1 cellular context compared by ENCODE assay signal in the genomic region with DNA sequence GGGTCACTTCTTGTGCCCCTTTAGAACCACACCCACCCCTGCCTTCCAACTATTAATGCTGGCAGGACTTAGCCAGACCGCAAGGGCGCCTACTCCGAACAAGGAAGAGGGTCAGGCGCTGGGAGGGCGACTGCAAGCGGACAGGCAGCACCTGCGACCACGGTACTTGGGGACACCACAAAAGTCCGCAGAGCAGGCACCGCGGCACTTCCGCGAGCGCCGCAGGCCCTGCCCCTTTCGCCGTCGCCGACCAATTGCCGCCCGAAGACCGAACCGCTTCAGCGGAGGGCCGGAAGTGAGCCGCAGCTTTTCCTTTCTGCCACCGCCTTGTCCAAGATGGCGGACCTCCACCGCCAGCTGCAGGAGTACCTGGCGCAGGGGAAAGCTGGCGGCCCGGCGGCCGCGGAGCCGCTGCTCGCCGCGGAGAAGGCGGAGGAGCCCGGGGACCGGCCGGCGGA.
TF ChIP-seq lines count a peak whose summit lies in the region.

A gene with protein sequence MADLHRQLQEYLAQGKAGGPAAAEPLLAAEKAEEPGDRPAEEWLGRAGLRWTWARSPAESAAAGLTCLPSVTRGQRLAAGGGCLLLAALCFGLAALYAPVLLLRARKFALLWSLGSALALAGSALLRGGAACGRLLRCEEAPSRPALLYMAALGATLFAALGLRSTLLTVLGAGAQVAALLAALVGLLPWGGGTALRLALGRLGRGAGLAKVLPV (plus strand): TSS at position 305 of the 458 bp plus-strand sequence. CDS start 32 bp downstream, at position 337.

TF ChIP-seq in HepG2, 621 proteins besides CTCF, POLR2A, EP300 and RAD21 (continued from another document and continues in another):
- TF ChIP-seq, protein P1, sequence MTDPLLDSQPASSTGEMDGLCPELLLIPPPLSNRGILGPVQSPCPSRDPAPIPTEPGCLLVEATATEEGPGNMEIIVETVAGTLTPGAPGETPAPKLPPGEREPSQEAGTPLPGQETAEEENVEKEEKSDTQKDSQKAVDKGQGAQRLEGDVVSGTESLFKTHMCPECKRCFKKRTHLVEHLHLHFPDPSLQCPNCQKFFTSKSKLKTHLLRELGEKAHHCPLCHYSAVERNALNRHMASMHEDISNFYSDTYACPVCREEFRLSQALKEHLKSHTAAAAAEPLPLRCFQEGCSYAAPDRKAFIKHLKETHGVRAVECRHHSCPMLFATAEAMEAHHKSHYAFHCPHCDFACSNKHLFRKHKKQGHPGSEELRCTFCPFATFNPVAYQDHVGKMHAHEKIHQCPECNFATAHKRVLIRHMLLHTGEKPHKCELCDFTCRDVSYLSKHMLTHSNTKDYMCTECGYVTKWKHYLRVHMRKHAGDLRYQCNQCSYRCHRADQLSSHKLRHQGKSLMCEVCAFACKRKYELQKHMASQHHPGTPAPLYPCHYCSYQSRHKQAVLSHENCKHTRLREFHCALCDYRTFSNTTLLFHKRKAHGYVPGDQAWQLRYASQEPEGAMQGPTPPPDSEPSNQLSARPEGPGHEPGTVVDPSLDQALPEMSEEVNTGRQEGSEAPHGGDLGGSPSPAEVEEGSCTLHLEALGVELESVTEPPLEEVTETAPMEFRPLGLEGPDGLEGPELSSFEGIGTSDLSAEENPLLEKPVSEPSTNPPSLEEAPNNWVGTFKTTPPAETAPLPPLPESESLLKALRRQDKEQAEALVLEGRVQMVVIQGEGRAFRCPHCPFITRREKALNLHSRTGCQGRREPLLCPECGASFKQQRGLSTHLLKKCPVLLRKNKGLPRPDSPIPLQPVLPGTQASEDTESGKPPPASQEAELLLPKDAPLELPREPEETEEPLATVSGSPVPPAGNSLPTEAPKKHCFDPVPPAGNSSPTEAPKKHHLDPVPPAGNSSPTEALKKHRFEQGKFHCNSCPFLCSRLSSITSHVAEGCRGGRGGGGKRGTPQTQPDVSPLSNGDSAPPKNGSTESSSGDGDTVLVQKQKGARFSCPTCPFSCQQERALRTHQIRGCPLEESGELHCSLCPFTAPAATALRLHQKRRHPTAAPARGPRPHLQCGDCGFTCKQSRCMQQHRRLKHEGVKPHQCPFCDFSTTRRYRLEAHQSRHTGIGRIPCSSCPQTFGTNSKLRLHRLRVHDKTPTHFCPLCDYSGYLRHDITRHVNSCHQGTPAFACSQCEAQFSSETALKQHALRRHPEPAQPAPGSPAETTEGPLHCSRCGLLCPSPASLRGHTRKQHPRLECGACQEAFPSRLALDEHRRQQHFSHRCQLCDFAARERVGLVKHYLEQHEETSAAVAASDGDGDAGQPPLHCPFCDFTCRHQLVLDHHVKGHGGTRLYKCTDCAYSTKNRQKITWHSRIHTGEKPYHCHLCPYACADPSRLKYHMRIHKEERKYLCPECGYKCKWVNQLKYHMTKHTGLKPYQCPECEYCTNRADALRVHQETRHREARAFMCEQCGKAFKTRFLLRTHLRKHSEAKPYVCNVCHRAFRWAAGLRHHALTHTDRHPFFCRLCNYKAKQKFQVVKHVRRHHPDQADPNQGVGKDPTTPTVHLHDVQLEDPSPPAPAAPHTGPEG (CRISPR knock-in tag; IDR thresholded peaks at IDR 0.05): 0 out of 2 replicates have a peak, but pooled peaks have one; percentile 26
- TF ChIP-seq ZMYM4 (CRISPR knock-in tag; IDR thresholded peaks at IDR 0.05) (peak; percentile 73; the same call in 1 of the 2 replicates), ZNF777 (CRISPR knock-in tag; IDR thresholded peaks at IDR 0.05) (no peak), TMF1 (CRISPR knock-in tag; IDR thresholded peaks at IDR 0.05; ENCODE audit: low read depth) (peak; percentile 8), SNRNP70 (IDR thresholded peaks at IDR 0.05; ENCODE audit: low read depth, low read length) (no peak), KDM1A (CRISPR knock-in tag; IDR thresholded peaks at IDR 0.05) (0 out of 2 replicates have a peak, but pooled peaks have one; percentile 23), ZNF782 (CRISPR knock-in tag; IDR thresholded peaks at IDR 0.05; ENCODE audit: borderline replicate concordance) (peak; percentile 48; the same call in 1 of the 2 replicates), SIX1 (CRISPR knock-in tag; IDR thresholded peaks at IDR 0.05; ENCODE audit: borderline replicate concordance) (no peak), ZFP1 (CRISPR knock-in tag; IDR thresholded peaks at IDR 0.05) (peak; percentile 65; the same call in 1 of the 2 replicates), ZNF550 (CRISPR knock-in tag; IDR thresholded peaks at IDR 0.05; ENCODE audit: borderline replicate concordance) (peak; percentile 25; the same call in 1 of the 2 replicates), ZSCAN9 (CRISPR knock-in tag; IDR thresholded peaks at IDR 0.05; ENCODE audit: borderline replicate concordance) (peak; percentile 96), RBM39 (IDR thresholded peaks at IDR 0.05; ENCODE audit: low read depth, low read length, poor library complexity, severe bottlenecking) (peak; percentile 93), KLF15 (CRISPR knock-in tag; IDR thresholded peaks at IDR 0.05; ENCODE audit: borderline replicate concordance) (peak; percentile 88; the same call in 1 of the 2 replicates), REL (CRISPR knock-in tag; conservative IDR thresholded peaks at IDR 0.05) (no peak; the same call in 1 of the 2 replicates), PRMT3 (CRISPR knock-in tag; IDR thresholded peaks at IDR 0.05; ENCODE audit: borderline replicate concordance, low read depth) (no peak), NFATC3 (CRISPR knock-in tag; IDR thresholded peaks at IDR 0.05) (no peak), ZNF138 (CRISPR knock-in tag; IDR thresholded peaks at IDR 0.05; ENCODE audit: low read depth) (no peak), THAP11 (CRISPR knock-in tag; IDR thresholded peaks at IDR 0.05) (peak; percentile 87), ERF (CRISPR knock-in tag; IDR thresholded peaks at IDR 0.05) (no peak), ELF4 (CRISPR knock-in tag; IDR thresholded peaks at IDR 0.05; ENCODE audit: borderline replicate concordance) (peak; percentile 68; the same call in 1 of the 2 replicates), JUNB (CRISPR knock-in tag; IDR thresholded peaks at IDR 0.05; ENCODE audit: borderline replicate concordance) (no peak), ZNF670 (CRISPR knock-in tag; IDR thresholded peaks at IDR 0.05; ENCODE audit: borderline replicate concordance) (no peak), RAD51 (IDR thresholded peaks at IDR 0.05; ENCODE audit: borderline replicate concordance) (no peak), CBX5 (CRISPR knock-in tag; IDR thresholded peaks at IDR 0.05; ENCODE audit: borderline replicate concordance) (peak; percentile 82; the same call in 1 of the 2 replicates), ZNF615 (CRISPR knock-in tag; IDR thresholded peaks at IDR 0.05; ENCODE audit: borderline replicate concordance) (no peak), SALL2 (CRISPR knock-in tag; IDR thresholded peaks at IDR 0.05) (no peak; the same call in 1 of the 2 replicates), ZNF629 (CRISPR knock-in tag; conservative IDR thresholded peaks at IDR 0.05) (peak; percentile 43; the same call in 1 of the 2 replicates), STAG1 (CRISPR knock-in tag; IDR thresholded peaks at IDR 0.05) (peak; percentile 31; the same call in 1 of the 2 replicates), ZNF124 (CRISPR knock-in tag; IDR thresholded peaks at IDR 0.05) (peak; percentile 72), HNRNPK (IDR thresholded peaks at IDR 0.05; ENCODE audit: low read depth, low read length, poor library complexity, severe bottlenecking) (no peak), ZNF17 (CRISPR knock-in tag; IDR thresholded peaks at IDR 0.05) (no peak), CEBPB (IDR thresholded peaks at IDR 0.05; ENCODE audit: borderline replicate concordance, low read depth, low read length) (no peak), SSRP1 (CRISPR knock-in tag; IDR thresholded peaks at IDR 0.05) (no peak)
- TF ChIP-seq, protein P2, sequence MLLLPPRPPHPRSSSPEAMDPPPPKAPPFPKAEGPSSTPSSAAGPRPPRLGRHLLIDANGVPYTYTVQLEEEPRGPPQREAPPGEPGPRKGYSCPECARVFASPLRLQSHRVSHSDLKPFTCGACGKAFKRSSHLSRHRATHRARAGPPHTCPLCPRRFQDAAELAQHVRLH (CRISPR knock-in tag; IDR thresholded peaks at IDR 0.05; ENCODE audit: borderline replicate concordance, low read depth): peak; percentile 84; the same call in 1 of the 2 replicates
- TF ChIP-seq, protein P3, sequence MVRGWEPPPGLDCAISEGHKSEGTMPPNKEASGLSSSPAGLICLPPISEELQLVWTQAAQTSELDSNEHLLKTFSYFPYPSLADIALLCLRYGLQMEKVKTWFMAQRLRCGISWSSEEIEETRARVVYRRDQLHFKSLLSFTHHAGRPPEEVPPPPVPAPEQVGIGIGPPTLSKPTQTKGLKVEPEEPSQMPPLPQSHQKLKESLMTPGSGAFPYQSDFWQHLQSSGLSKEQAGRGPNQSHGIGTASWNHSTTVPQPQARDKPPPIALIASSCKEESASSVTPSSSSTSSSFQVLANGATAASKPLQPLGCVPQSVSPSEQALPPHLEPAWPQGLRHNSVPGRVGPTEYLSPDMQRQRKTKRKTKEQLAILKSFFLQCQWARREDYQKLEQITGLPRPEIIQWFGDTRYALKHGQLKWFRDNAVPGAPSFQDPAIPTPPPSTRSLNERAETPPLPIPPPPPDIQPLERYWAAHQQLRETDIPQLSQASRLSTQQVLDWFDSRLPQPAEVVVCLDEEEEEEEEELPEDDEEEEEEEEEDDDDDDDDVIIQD (CRISPR knock-in tag; IDR thresholded peaks at IDR 0.05; ENCODE audit: low read depth): no peak; the same call in 1 of the 2 replicates
- TF ChIP-seq, protein P4, sequence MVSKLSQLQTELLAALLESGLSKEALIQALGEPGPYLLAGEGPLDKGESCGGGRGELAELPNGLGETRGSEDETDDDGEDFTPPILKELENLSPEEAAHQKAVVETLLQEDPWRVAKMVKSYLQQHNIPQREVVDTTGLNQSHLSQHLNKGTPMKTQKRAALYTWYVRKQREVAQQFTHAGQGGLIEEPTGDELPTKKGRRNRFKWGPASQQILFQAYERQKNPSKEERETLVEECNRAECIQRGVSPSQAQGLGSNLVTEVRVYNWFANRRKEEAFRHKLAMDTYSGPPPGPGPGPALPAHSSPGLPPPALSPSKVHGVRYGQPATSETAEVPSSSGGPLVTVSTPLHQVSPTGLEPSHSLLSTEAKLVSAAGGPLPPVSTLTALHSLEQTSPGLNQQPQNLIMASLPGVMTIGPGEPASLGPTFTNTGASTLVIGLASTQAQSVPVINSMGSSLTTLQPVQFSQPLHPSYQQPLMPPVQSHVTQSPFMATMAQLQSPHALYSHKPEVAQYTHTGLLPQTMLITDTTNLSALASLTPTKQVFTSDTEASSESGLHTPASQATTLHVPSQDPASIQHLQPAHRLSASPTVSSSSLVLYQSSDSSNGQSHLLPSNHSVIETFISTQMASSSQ (IDR thresholded peaks at IDR 0.05; ENCODE audit: low read depth): no peak
- TF ChIP-seq, protein P4 (CRISPR knock-in tag; IDR thresholded peaks at IDR 0.05; ENCODE audit: borderline replicate concordance): peak; percentile 35; the same call in 1 of the 2 replicates
- TF ChIP-seq, protein P5, sequence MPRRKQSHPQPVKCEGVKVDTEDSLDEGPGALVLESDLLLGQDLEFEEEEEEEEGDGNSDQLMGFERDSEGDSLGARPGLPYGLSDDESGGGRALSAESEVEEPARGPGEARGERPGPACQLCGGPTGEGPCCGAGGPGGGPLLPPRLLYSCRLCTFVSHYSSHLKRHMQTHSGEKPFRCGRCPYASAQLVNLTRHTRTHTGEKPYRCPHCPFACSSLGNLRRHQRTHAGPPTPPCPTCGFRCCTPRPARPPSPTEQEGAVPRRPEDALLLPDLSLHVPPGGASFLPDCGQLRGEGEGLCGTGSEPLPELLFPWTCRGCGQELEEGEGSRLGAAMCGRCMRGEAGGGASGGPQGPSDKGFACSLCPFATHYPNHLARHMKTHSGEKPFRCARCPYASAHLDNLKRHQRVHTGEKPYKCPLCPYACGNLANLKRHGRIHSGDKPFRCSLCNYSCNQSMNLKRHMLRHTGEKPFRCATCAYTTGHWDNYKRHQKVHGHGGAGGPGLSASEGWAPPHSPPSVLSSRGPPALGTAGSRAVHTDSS (CRISPR knock-in tag; conservative IDR thresholded peaks at IDR 0.05): no peak
- TF ChIP-seq, protein P6, sequence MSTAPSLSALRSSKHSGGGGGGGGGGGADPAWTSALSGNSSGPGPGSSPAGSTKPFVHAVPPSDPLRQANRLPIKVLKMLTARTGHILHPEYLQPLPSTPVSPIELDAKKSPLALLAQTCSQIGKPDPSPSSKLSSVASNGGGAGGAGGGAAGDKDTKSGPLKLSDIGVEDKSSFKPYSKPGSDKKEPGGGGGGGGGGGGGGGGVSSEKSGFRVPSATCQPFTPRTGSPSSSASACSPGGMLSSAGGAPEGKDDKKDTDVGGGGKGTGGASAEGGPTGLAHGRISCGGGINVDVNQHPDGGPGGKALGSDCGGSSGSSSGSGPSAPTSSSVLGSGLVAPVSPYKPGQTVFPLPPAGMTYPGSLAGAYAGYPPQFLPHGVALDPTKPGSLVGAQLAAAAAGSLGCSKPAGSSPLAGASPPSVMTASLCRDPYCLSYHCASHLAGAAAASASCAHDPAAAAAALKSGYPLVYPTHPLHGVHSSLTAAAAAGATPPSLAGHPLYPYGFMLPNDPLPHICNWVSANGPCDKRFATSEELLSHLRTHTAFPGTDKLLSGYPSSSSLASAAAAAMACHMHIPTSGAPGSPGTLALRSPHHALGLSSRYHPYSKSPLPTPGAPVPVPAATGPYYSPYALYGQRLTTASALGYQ (CRISPR knock-in tag; IDR thresholded peaks at IDR 0.05): 0 out of 2 replicates have a peak, but pooled peaks have one; percentile 11
- TF ChIP-seq, protein P7, sequence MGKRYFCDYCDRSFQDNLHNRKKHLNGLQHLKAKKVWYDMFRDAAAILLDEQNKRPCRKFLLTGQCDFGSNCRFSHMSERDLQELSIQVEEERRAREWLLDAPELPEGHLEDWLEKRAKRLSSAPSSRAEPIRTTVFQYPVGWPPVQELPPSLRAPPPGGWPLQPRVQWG (CRISPR knock-in tag; IDR thresholded peaks at IDR 0.05; ENCODE audit: borderline replicate concordance, low read depth): no peak
- TF ChIP-seq, protein P8, sequence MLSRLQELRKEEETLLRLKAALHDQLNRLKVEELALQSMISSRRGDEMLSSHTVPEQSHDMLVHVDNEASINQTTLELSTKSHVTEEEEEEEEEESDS (CRISPR knock-in tag; IDR thresholded peaks at IDR 0.05; ENCODE audit: borderline replicate concordance): peak; percentile 46; the same call in 1 of the 2 replicates
- TF ChIP-seq, protein P9, sequence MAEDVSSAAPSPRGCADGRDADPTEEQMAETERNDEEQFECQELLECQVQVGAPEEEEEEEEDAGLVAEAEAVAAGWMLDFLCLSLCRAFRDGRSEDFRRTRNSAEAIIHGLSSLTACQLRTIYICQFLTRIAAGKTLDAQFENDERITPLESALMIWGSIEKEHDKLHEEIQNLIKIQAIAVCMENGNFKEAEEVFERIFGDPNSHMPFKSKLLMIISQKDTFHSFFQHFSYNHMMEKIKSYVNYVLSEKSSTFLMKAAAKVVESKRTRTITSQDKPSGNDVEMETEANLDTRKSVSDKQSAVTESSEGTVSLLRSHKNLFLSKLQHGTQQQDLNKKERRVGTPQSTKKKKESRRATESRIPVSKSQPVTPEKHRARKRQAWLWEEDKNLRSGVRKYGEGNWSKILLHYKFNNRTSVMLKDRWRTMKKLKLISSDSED (CRISPR knock-in tag; IDR thresholded peaks at IDR 0.05): no peak; the same call in 1 of the 2 replicates
